11 cellular contexts compared by ENCODE assay signal in the genomic region with DNA sequence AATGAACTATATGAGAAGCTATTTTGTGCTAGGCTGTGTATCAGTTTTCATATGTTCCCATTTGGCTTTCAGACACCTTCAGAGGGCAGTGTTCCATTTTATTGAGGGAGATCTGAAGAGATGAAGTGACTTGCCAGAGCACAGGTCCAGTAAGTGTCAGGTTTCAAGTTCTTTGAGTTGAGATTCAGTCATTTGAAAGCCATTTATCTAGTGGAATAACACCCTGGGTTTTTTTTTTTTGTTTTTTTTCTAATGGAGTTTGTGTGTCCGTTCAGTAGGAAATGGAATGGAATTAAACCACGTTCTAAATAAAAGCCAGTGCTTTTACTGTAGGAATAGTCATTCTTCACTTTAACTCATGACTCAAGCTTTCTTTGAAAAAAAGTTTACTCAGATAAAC.
A peak's percentile ranks its signal among the peaks of the same experiment; 100 is the strongest.
DNase-seq lines count a peak whose midpoint lies in the region; ATAC-seq and TF ChIP-seq lines count a peak whose summit lies in the region.
"Had no signal": no experiment of that assay in that cellular context is flagged by ENCODE, and none has a peak within 500 bp of the region (broad histone marks: within the 10 kb centered on the region; RNA-seq: fewer than 3 reads in every experiment).

No MANE protein-coding gene starts in this region.

- DNase-seq in AG10803 (ENCODE audit: low read depth) (peak; percentile 29), LHCN-M2 (ENCODE audit: low read depth) (peak; percentile 50), SK-N-DZ (ENCODE audit: low spot score) (peak; percentile 12), iPS-NIHi11 (ENCODE audit: low spot score) (peak; percentile 26), left lung (no peak)
- DNase-seq: heart right ventricle, NCI-H1436 treated with DMSO at 0.1 percent for 48 hours had no signal

- no peaks in the 10 kb centered on the region for H3K27me3 ChIP-seq in left lung
- H3K27me3 ChIP-seq: heart right ventricle had no signal

- H3K9me3 ChIP-seq in left lung: no peaks in the 10 kb centered on the region
- H3K9me3 ChIP-seq: heart right ventricle had no signal

- H3K4me1 ChIP-seq in left lung: no peaks in the 10 kb centered on the region

- H3K4me3 ChIP-seq in AG10803 (ENCODE audit: low read length): no peak overlapping the region
- no peak overlapping the region for H3K4me3 ChIP-seq in left lung
- H3K4me3 ChIP-seq: heart right ventricle, SK-N-MC had no signal

- no peaks in the 10 kb centered on the region for H3K36me3 ChIP-seq in left lung
- H3K36me3 ChIP-seq: heart right ventricle had no signal

- ATAC-seq in HG03571 (IDR thresholded peaks at IDR 0.05; ENCODE audit: unreplicated experiment) (no peak), HG03039 (IDR thresholded peaks at IDR 0.05; ENCODE audit: unreplicated experiment) (no peak), left lung (no peak)
- no peak for ATAC-seq in activated CD4-positive, CD25-positive, alpha-beta regulatory T cell treated with anti-CD3 and anti-CD28 coated beads, Interleukin-2, amount 50 U/mL, for 24 hours

- TF ChIP-seq CTCF in AG10803 (conservative IDR thresholded peaks at IDR 0.05; ENCODE audit: low read length) (peak; percentile 17; the same call in 1 of the 2 replicates), left lung (IDR thresholded peaks at IDR 0.05) (no peak)

- no peak overlapping the region for H3K27ac ChIP-seq in left lung
- H3K27ac ChIP-seq: SK-N-MC had no signal

- intact Hi-C loops in left lung (cut with DNase I): no loop called here

Comparison
In these comparisons a context has a peak if more than half of its experiments do, and no peak if none do; other contexts are left out.
1. DNase-seq: peak in AG10803 (single experiment), LHCN-M2 (single experiment), SK-N-DZ (single experiment) and iPS-NIHi11 (single experiment); none in left lung (0 of 2).